In the genomic region with DNA sequence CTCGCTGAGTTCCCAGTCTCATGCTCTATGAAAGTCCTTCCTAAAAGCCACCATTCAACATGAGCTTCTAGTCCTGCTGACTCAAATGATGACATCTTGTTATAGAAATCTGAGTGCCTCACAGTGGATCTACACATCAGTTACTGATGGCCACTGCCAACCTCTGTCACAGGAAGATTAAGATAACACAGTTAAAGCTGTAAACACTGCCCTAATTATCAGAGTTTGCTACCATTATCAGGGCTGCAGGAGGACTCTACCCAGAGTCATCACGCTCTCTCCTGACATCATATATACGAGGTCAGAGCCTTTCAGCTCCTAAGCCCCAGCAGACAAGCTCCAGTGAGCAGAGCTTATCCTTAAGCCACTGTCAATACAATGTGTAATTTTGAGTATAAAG, we compare ENCODE assay signal across 2 cellular contexts.
TF ChIP-seq lines count a peak whose summit lies in the region.

No MANE protein-coding gene starts in this region.

TF ChIP-seq in SK-N-SH, 30 proteins besides CTCF, POLR2A, EP300 and RAD21 (continued from another document):
- TF ChIP-seq GATA2 (CRISPR knock-in tag; IDR thresholded peaks at IDR 0.05) = peak; percentile 58; the same call in 1 of the 2 replicates

TF ChIP-seq in SK-N-SH treated with all-trans-retinoic acid at 6 μM for 48 hours, 23 proteins besides CTCF, POLR2A, EP300 and RAD21 (continued from another document):
- TF ChIP-seq, protein P1, sequence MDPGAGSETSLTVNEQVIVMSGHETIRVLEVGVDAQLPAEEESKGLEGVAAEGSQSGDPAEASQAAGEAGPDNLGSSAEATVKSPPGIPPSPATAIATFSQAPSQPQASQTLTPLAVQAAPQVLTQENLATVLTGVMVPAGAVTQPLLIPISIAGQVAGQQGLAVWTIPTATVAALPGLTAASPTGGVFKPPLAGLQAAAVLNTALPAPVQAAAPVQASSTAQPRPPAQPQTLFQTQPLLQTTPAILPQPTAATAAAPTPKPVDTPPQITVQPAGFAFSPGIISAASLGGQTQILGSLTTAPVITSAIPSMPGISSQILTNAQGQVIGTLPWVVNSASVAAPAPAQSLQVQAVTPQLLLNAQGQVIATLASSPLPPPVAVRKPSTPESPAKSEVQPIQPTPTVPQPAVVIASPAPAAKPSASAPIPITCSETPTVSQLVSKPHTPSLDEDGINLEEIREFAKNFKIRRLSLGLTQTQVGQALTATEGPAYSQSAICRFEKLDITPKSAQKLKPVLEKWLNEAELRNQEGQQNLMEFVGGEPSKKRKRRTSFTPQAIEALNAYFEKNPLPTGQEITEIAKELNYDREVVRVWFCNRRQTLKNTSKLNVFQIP (CRISPR knock-in tag; IDR thresholded peaks at IDR 0.05; ENCODE audit: borderline replicate concordance, low read depth) = no peak
- TF ChIP-seq TOX (CRISPR knock-in tag; IDR thresholded peaks at IDR 0.05; ENCODE audit: borderline replicate concordance) (no peak), BACH2 (CRISPR knock-in tag; IDR thresholded peaks at IDR 0.05; ENCODE audit: borderline replicate concordance) (no peak), ZNF8 (CRISPR knock-in tag; IDR thresholded peaks at IDR 0.05) (no peak), CSRNP3 (CRISPR knock-in tag; IDR thresholded peaks at IDR 0.05) (no peak), TCF4 (CRISPR knock-in tag; IDR thresholded peaks at IDR 0.05; ENCODE audit: borderline replicate concordance) (no peak), GLIS3 (CRISPR knock-in tag; IDR thresholded peaks at IDR 0.05) (no peak)
- TF ChIP-seq, protein P2, sequence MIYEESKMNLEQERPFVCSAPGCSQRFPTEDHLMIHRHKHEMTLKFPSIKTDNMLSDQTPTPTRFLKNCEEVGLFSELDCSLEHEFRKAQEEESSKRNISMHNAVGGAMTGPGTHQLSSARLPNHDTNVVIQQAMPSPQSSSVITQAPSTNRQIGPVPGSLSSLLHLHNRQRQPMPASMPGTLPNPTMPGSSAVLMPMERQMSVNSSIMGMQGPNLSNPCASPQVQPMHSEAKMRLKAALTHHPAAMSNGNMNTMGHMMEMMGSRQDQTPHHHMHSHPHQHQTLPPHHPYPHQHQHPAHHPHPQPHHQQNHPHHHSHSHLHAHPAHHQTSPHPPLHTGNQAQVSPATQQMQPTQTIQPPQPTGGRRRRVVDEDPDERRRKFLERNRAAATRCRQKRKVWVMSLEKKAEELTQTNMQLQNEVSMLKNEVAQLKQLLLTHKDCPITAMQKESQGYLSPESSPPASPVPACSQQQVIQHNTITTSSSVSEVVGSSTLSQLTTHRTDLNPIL (CRISPR knock-in tag; IDR thresholded peaks at IDR 0.05; ENCODE audit: low read depth) = no peak
